In genomic region chr3:15377961-15378791, GRCh38 we compare ENCODE assay signal across 1 cellular context.
TF ChIP-seq lines count a peak whose summit lies in the region.

No MANE protein-coding gene starts in this region.

TF ChIP-seq in HepG2, 621 proteins besides CTCF, POLR2A, EP300 and RAD21 (continues in another document):
- TF ChIP-seq ZNF784 (CRISPR knock-in tag; IDR thresholded peaks at IDR 0.05; ENCODE audit: borderline replicate concordance) (0 out of 2 replicates have a peak, but pooled peaks have one; percentile 28), BORCS8-MEF2B (CRISPR knock-in tag; IDR thresholded peaks at IDR 0.05) (peak; percentile 73; the same call in 1 of the 2 replicates), MIXL1 (CRISPR knock-in tag; IDR thresholded peaks at IDR 0.05) (peak; percentile 58; the same call in 1 of the 2 replicates), RCOR2 (CRISPR knock-in tag; IDR thresholded peaks at IDR 0.05) (no peak), TBL1XR1 (IDR thresholded peaks at IDR 0.05; ENCODE audit: borderline replicate concordance, low read length, partially characterized antibody) (peak; percentile 77), TAF1 (CRISPR knock-in tag; IDR thresholded peaks at IDR 0.05) (peak; percentile 27; the same call in 1 of the 2 replicates), ZNF543 (CRISPR knock-in tag; IDR thresholded peaks at IDR 0.05) (no peak), ZBTB37 (CRISPR knock-in tag; IDR thresholded peaks at IDR 0.05) (no peak), ZGPAT (CRISPR knock-in tag; IDR thresholded peaks at IDR 0.05) (peak; percentile 71; the same call in 1 of the 2 replicates), ZNF253 (CRISPR knock-in tag; IDR thresholded peaks at IDR 0.05; ENCODE audit: borderline replicate concordance) (no peak), ZFYVE20 (CRISPR knock-in tag; IDR thresholded peaks at IDR 0.05; ENCODE audit: borderline replicate concordance, low read depth) (no peak), TOE1 (CRISPR knock-in tag; IDR thresholded peaks at IDR 0.05) (no peak), ZNF639 (CRISPR knock-in tag; conservative IDR thresholded peaks at IDR 0.05) (peak; percentile 53; the same call in 1 of the 2 replicates), TSC22D2 (CRISPR knock-in tag; IDR thresholded peaks at IDR 0.05; ENCODE audit: borderline replicate concordance) (peak; percentile 70; the same call in 1 of the 2 replicates), FOXA1 (IDR thresholded peaks at IDR 0.05) (no peak), FOXA1 (CRISPR knock-in tag; IDR thresholded peaks at IDR 0.05) (no peak), GFI1 (CRISPR knock-in tag; IDR thresholded peaks at IDR 0.05; ENCODE audit: borderline replicate concordance) (0 out of 2 replicates have a peak, but pooled peaks have one; percentile 34), SP4 (CRISPR knock-in tag; IDR thresholded peaks at IDR 0.05) (peak; percentile 90), ZSCAN5A (CRISPR knock-in tag; IDR thresholded peaks at IDR 0.05; ENCODE audit: borderline replicate concordance) (peak; percentile 42; the same call in 1 of the 2 replicates), ZNF782 (CRISPR knock-in tag; IDR thresholded peaks at IDR 0.05; ENCODE audit: borderline replicate concordance) (peak; percentile 44; the same call in 1 of the 2 replicates), U2AF1 (optimal IDR thresholded peaks at IDR 0.05; ENCODE audit: low read depth, low read length) (no peak), FOXO4 (CRISPR knock-in tag; conservative IDR thresholded peaks at IDR 0.05) (no peak), ZNF598 (CRISPR knock-in tag; IDR thresholded peaks at IDR 0.05; ENCODE audit: borderline replicate concordance) (0 out of 2 replicates have a peak, but pooled peaks have one; percentile 20), CREM (IDR thresholded peaks at IDR 0.05) (peak; percentile 91), CREM (CRISPR knock-in tag; IDR thresholded peaks at IDR 0.05) (no peak), HOXA3 (CRISPR knock-in tag; IDR thresholded peaks at IDR 0.05) (peak; percentile 84; the same call in 1 of the 2 replicates), RFX1 (IDR thresholded peaks at IDR 0.05) (peak; percentile 96), ZNF263 (CRISPR knock-in tag; IDR thresholded peaks at IDR 0.05) (no peak), POLR2AphosphoS2 (IDR thresholded peaks at IDR 0.05; ENCODE audit: low read depth, low read length) (no peak), KAT8 (CRISPR knock-in tag; IDR thresholded peaks at IDR 0.05) (peak; percentile 93), TARDBP (CRISPR knock-in tag; IDR thresholded peaks at IDR 0.05) (peak; percentile 89), MIER2 (CRISPR knock-in tag; IDR thresholded peaks at IDR 0.05) (0 out of 2 replicates have a peak, but pooled peaks have one; percentile 49), E2F1 (CRISPR knock-in tag; IDR thresholded peaks at IDR 0.05) (no peak), ZNF576 (CRISPR knock-in tag; IDR thresholded peaks at IDR 0.05) (peak; percentile 100), ZZZ3 (CRISPR knock-in tag; IDR thresholded peaks at IDR 0.05; ENCODE audit: borderline replicate concordance) (no peak), STAT6 (CRISPR knock-in tag; IDR thresholded peaks at IDR 0.05; ENCODE audit: borderline replicate concordance) (no peak), ZNF383 (CRISPR knock-in tag; IDR thresholded peaks at IDR 0.05; ENCODE audit: borderline replicate concordance) (no peak), FOSL2 (CRISPR knock-in tag; IDR thresholded peaks at IDR 0.05) (peak; percentile 57), ZNF331 (CRISPR knock-in tag; IDR thresholded peaks at IDR 0.05) (peak; percentile 46; the same call in 1 of the 2 replicates), ERF (CRISPR knock-in tag; IDR thresholded peaks at IDR 0.05) (peak; percentile 50; the same call in 1 of the 2 replicates), KLF12 (CRISPR knock-in tag; IDR thresholded peaks at IDR 0.05; ENCODE audit: borderline replicate concordance) (no peak; the same call in 1 of the 2 replicates), ZFP41 (CRISPR knock-in tag; IDR thresholded peaks at IDR 0.05; ENCODE audit: borderline replicate concordance) (no peak), ZNF3 (CRISPR knock-in tag; IDR thresholded peaks at IDR 0.05) (no peak), ZBTB38 (CRISPR knock-in tag; IDR thresholded peaks at IDR 0.05) (no peak), ARNTL (CRISPR knock-in tag; IDR thresholded peaks at IDR 0.05) (no peak), ZNF614 (CRISPR knock-in tag; IDR thresholded peaks at IDR 0.05; ENCODE audit: borderline replicate concordance) (peak; percentile 63; the same call in 1 of the 2 replicates), MYC (CRISPR knock-in tag; IDR thresholded peaks at IDR 0.05; ENCODE audit: borderline replicate concordance) (peak; percentile 30; the same call in 1 of the 2 replicates), ATF2 (CRISPR knock-in tag; IDR thresholded peaks at IDR 0.05) (peak; percentile 88), GATAD1 (CRISPR knock-in tag; IDR thresholded peaks at IDR 0.05) (peak; percentile 78), KLF16 (CRISPR knock-in tag; IDR thresholded peaks at IDR 0.05) (peak in 1 of 2 experiments; percentile 82; a peak in 2 of 4 replicates), MNT (IDR thresholded peaks at IDR 0.05) (peak; percentile 37; the same call in 1 of the 2 replicates), ZBTB8A (CRISPR knock-in tag; IDR thresholded peaks at IDR 0.05; ENCODE audit: borderline replicate concordance, low read depth) (no peak), ZSCAN30 (CRISPR knock-in tag; IDR thresholded peaks at IDR 0.05) (no peak), HNF4A (CRISPR knock-in tag; IDR thresholded peaks at IDR 0.05) (no peak), PHF8 (CRISPR knock-in tag; IDR thresholded peaks at IDR 0.05) (no peak; the same call in 1 of the 2 replicates)
